Comparison of ENCODE assay signal across 13 cellular contexts in genomic region chr7:47391726-47392125, GRCh38.
"Had no signal": no experiment of that assay in that cellular context is flagged by ENCODE, and none has a peak within 500 bp of the region (broad histone marks: within the 10 kb centered on the region; RNA-seq: fewer than 3 reads in every experiment).

No MANE protein-coding gene starts in this region.

- H3K4me3 Mint-ChIP-seq: activated naive CD8-positive, alpha-beta T cell treated with anti-CD3 and anti-CD28 coated beads for 36 hours; naive thymus-derived CD8-positive, alpha-beta T cell; stimulated activated naive CD8-positive, alpha-beta T cell treated with anti-CD3 and anti-CD28 coated beads, Interleukin-15, Interleukin-2, amounts not matched to agents 100 ng/mL and 50 ng/mL, for 24 hours had no signal

- ATAC-seq: naive thymus-derived CD8-positive, alpha-beta T cell had no signal

- H3K4me1 ChIP-seq: colonic mucosa had no signal

- H3K4me1 Mint-ChIP-seq: activated naive CD8-positive, alpha-beta T cell treated with anti-CD3 and anti-CD28 coated beads for 36 hours had no signal

- H3K27ac ChIP-seq: colonic mucosa, neutrophil had no signal

- H3K36me3 Mint-ChIP-seq: activated naive CD8-positive, alpha-beta T cell treated with anti-CD3 and anti-CD28 coated beads for 36 hours; naive thymus-derived CD8-positive, alpha-beta T cell had no signal

- H3K9me3 Mint-ChIP-seq: activated naive CD8-positive, alpha-beta T cell treated with anti-CD3 and anti-CD28 coated beads for 36 hours; stimulated activated naive CD8-positive, alpha-beta T cell treated with anti-CD3 and anti-CD28 coated beads, Interleukin-15, Interleukin-2, amounts not matched to agents 100 ng/mL and 50 ng/mL, for 24 hours had no signal

- DNase-seq: activated CD4-positive, alpha-beta T cell treated with anti-CD3 and anti-CD28 coated beads, Interleukin-2, amount 50 U/mL, for 48 hours; activated naive CD4-positive, alpha-beta T cell; activated naive CD8-positive, alpha-beta T cell treated with anti-CD3 and anti-CD28 coated beads for 36 hours; central memory CD4-positive, alpha-beta T cell; colonic mucosa; erythroblast; mesenchymal stem cell; naive thymus-derived CD8-positive, alpha-beta T cell; SW 1271; trophoblast cell had no signal

- H3K4me3 ChIP-seq: colonic mucosa, pancreas had no signal

- H3K36me3 ChIP-seq: neutrophil had no signal

- H3K9me3 ChIP-seq: colonic mucosa, neutrophil, pancreas had no signal

- H3K27me3 ChIP-seq: colonic mucosa, neutrophil, pancreas had no signal

- H3K27ac Mint-ChIP-seq: activated naive CD8-positive, alpha-beta T cell treated with anti-CD3 and anti-CD28 coated beads for 36 hours; naive thymus-derived CD8-positive, alpha-beta T cell; stimulated activated naive CD8-positive, alpha-beta T cell treated with anti-CD3 and anti-CD28 coated beads, Interleukin-15, Interleukin-2, amounts not matched to agents 100 ng/mL and 50 ng/mL, for 24 hours had no signal
